Comparison of ENCODE assay signal across 10 cellular contexts in genomic region chr19:919157-920050, GRCh38. TPM values are rescaled to one million over a fixed set of nuclear protein-coding genes. Genes with fewer than 3 reads are reported as not detected.
A peak's percentile ranks its signal among the peaks of the same experiment; 100 is the strongest.
DNase-seq lines count a peak whose midpoint lies in the region; ATAC-seq and TF ChIP-seq lines count a peak whose summit lies in the region.
"Had no signal": no experiment of that assay in that cellular context is flagged by ENCODE, and none has a peak within 500 bp of the region (broad histone marks: within the 10 kb centered on the region; RNA-seq: fewer than 3 reads in every experiment).

No MANE protein-coding gene starts in this region.

- no peaks in the 10 kb centered on the region for H3K27me3 ChIP-seq in CD4-positive, CD25-positive, alpha-beta regulatory T cell (ENCODE audit: control insufficient read depth, insufficient read depth, low read length)
- H3K27me3 ChIP-seq in BE2C, result peaks cover 48% of the 10 kb centered on the region

- H3K9me3 Mint-ChIP-seq in CD4-positive, CD25-positive, alpha-beta regulatory T cell, result peaks cover 0 to 3% (median 0%) of the 10 kb centered on the region in 7 donors

- peaks cover 0 to 38% (median 15%) of the 10 kb centered on the region in 4 donors for H3K4me1 Mint-ChIP-seq in CD4-positive, CD25-positive, alpha-beta regulatory T cell

- peak; percentile 37 to 41 for ATAC-seq in CD4-positive, CD25-positive, alpha-beta regulatory T cell (ENCODE audit: low read depth in 2 of 2)
- ATAC-seq in omental fat pad (ENCODE audit: low FRiP score), result no peak
- ATAC-seq in HG03439 (IDR thresholded peaks at IDR 0.05; ENCODE audit: unreplicated experiment), result no peak

- H3K27me3 Mint-ChIP-seq in CD4-positive, CD25-positive, alpha-beta regulatory T cell, result peaks cover 22% of the 10 kb centered on the region

- peaks cover 50% of the 10 kb centered on the region for H3K4me1 ChIP-seq in CD4-positive, CD25-positive, alpha-beta regulatory T cell (ENCODE audit: control insufficient read depth, insufficient read depth, low read length, poor library complexity, severe bottlenecking)
- H3K4me1 ChIP-seq in BE2C, result no peaks in the 10 kb centered on the region

- DNase-seq in CD4-positive, CD25-positive, alpha-beta regulatory T cell, result peak in 1 of 3 donors; percentile 52
- DNase-seq in HuH-7.5 (ENCODE audit: low spot score), result peak; percentile 59
- peak; percentile 35 to 46 for DNase-seq in activated CD4-positive, alpha-beta T cell treated with anti-CD3 and anti-CD28 coated beads, Interleukin-2, amount 50 U/mL, for 4 hours
- peak; percentile 68 for DNase-seq in left kidney (ENCODE audit: low read depth, low spot score)
- DNase-seq in BE2C, result no peak
- DNase-seq in KG1 (lab: John Stamatoyannopoulos, UW), result no peak
- no peak for DNase-seq in omental fat pad (ENCODE audit: low spot score)

- no peak overlapping the region for H3K27ac Mint-ChIP-seq in CD4-positive, CD25-positive, alpha-beta regulatory T cell

- no peaks in the 10 kb centered on the region for H3K9me3 ChIP-seq in CD4-positive, CD25-positive, alpha-beta regulatory T cell (ENCODE audit: control insufficient read depth in 2 of 2, low read length in 2 of 2)
- no peaks in the 10 kb centered on the region for H3K9me3 ChIP-seq in BE2C

- TF ChIP-seq CTCF in BE2C (IDR thresholded peaks at IDR 0.05; ENCODE audit: low read depth, low read length), result no peak
- no peak for TF ChIP-seq CTCF in omental fat pad (IDR thresholded peaks at IDR 0.05)

- no peaks in the 10 kb centered on the region for H3K36me3 ChIP-seq in CD4-positive, CD25-positive, alpha-beta regulatory T cell (ENCODE audit: control insufficient read depth, insufficient read depth, low read length)
- no peaks in the 10 kb centered on the region for H3K36me3 ChIP-seq in BE2C

- peak overlapping the region; percentile 10 to 67 (median 64) for H3K4me3 Mint-ChIP-seq in CD4-positive, CD25-positive, alpha-beta regulatory T cell

- H3K4me3 ChIP-seq in CD4-positive, CD25-positive, alpha-beta regulatory T cell (ENCODE audit: low read depth, low read length), result no peak overlapping the region
- H3K4me3 ChIP-seq in BE2C (ENCODE audit: low read depth, low read length), result no peak overlapping the region

- H3K27ac ChIP-seq in CD4-positive, CD25-positive, alpha-beta regulatory T cell (ENCODE audit: insufficient read depth, low read length, poor library complexity, severe bottlenecking), result no peak overlapping the region
- H3K27ac ChIP-seq: epithelial cell of prostate had no signal

- H3K36me3 Mint-ChIP-seq in CD4-positive, CD25-positive, alpha-beta regulatory T cell, result no peaks in the 10 kb centered on the region

RNA-seq across cellular contexts. Expression of gene KISS1R, which starts 2.3 kb away (rescaled TPM):
- 0.86 TPM for total RNA-seq in CD4-positive, CD25-positive, alpha-beta regulatory T cell
- polyA plus RNA-seq in CD4-positive, CD25-positive, alpha-beta regulatory T cell, result 1 to 10 TPM in 1 of 4 donors, under 1 TPM in 2, not detected in 1; 0.21 to 1.2 (median 0.48) TPM
- polyA plus RNA-seq in BE2C (2012; ENCODE audit: insufficient read depth, insufficient read length, low read depth), result not detected
- total RNA-seq in omental fat pad, result under 1 TPM in 1 of 4 donors, not detected in 3; 0.24 TPM
- total RNA-seq: RPMI7951 had no signal

RNA-seq across cellular contexts. Expression of gene R3HDM4, which starts 6.4 kb away (rescaled TPM):
- 266 TPM for total RNA-seq in CD4-positive, CD25-positive, alpha-beta regulatory T cell
- polyA plus RNA-seq in CD4-positive, CD25-positive, alpha-beta regulatory T cell, result 100 to 1,000 TPM; 249 to 283 (median 267) TPM
- polyA plus RNA-seq in BE2C (2012; ENCODE audit: insufficient read depth, insufficient read length, low read depth), result 74.8 TPM
- total RNA-seq in omental fat pad, result 10 to 100 TPM; 27.1 to 55.2 (median 44.4) TPM

RNA-seq across cellular contexts. Expression of gene ARID3A, which starts 6.4 kb away (rescaled TPM):
- 14.4 TPM for total RNA-seq in CD4-positive, CD25-positive, alpha-beta regulatory T cell
- 1 to 10 TPM in 2 of 4 donors, under 1 TPM in 2; 0.63 to 1.4 (median 0.99) TPM for polyA plus RNA-seq in CD4-positive, CD25-positive, alpha-beta regulatory T cell
- 23.2 TPM for polyA plus RNA-seq in BE2C (2012; ENCODE audit: insufficient read depth, insufficient read length, low read depth)
- total RNA-seq in omental fat pad, result 10 to 100 TPM in 2 of 4 donors, 1 to 10 TPM in 2; 3.7 to 15.1 (median 7.7) TPM

RNA-seq across cellular contexts. Expression of gene RNU6-9, which starts 26.1 kb away (rescaled TPM):
- total RNA-seq in CD4-positive, CD25-positive, alpha-beta regulatory T cell, result not detected
- polyA plus RNA-seq in CD4-positive, CD25-positive, alpha-beta regulatory T cell, result not detected
- not detected for polyA plus RNA-seq in BE2C (2012; ENCODE audit: insufficient read depth, insufficient read length, low read depth)
- total RNA-seq in omental fat pad, result not detected
- total RNA-seq: RPMI7951 had no signal

RNA-seq across cellular contexts. Expression of gene MED16, which starts 26.4 kb away (rescaled TPM):
- 71.5 TPM for total RNA-seq in CD4-positive, CD25-positive, alpha-beta regulatory T cell
- polyA plus RNA-seq in CD4-positive, CD25-positive, alpha-beta regulatory T cell, result 10 to 100 TPM; 61.9 to 91.7 (median 81.4) TPM
- polyA plus RNA-seq in BE2C (2012; ENCODE audit: insufficient read depth, insufficient read length, low read depth), result 124 TPM
- total RNA-seq in omental fat pad, result 10 to 100 TPM; 20.1 to 34.0 (median 24.5) TPM

Comparison
In these comparisons a context has a peak if more than half of its experiments do, and no peak if none do; other contexts are left out.
1. ATAC-seq: peak in CD4-positive, CD25-positive, alpha-beta regulatory T cell (2 of 2); none in omental fat pad (single experiment) and HG03439 (single experiment).
2. DNase-seq: peak in HuH-7.5 (single experiment), activated CD4-positive, alpha-beta T cell treated with anti-CD3 and anti-CD28 coated beads, Interleukin-2, amount 50 U/mL, for 4 hours (2 of 2) and left kidney (single experiment); none in BE2C (single experiment), KG1 (single experiment) and omental fat pad (single experiment).